In the genomic region with DNA sequence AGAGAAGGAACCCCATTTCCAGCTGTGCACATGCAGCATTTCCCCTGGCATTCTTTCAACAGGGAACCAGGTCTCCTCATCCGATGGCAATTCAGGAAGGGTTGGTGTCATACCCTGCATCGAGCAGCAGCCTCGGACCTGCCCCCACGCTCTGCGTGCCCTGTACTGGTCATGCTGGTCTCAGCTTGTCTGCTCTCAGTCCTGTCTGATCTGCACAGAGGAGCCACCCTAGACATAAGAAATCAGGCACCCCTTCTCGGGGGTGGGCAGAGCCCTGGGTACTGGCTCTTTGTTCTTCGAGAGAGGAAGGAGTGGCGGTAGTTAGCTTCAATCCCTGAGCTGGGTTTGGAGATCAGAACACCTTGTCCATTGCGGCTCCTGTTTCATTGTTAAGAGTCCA, we compare ENCODE assay signal across 18 cellular contexts.
DNase-seq lines count a peak whose midpoint lies in the region; ATAC-seq and TF ChIP-seq lines count a peak whose summit lies in the region.
"Had no signal": no experiment of that assay in that cellular context is flagged by ENCODE, and none has a peak within 500 bp of the region (broad histone marks: within the 10 kb centered on the region; RNA-seq: fewer than 3 reads in every experiment).

No MANE protein-coding gene starts in this region.

- no peak for TF ChIP-seq CTCF in WTC11 (IDR thresholded peaks at IDR 0.05)

- no peaks in the 10 kb centered on the region for H3K27me3 Mint-ChIP-seq in activated CD4-positive, alpha-beta T cell treated with anti-CD3 and anti-CD28 coated beads for 36 hours
- no peaks in the 10 kb centered on the region for H3K27me3 Mint-ChIP-seq in activated CD4-positive, alpha-beta T cell treated with anti-CD3 and anti-CD28 coated beads, Interleukin-2, amount 10 ng/mL, durations not matched to agents 24 days and 14 days
- peaks cover 12% of the 10 kb centered on the region for H3K27me3 Mint-ChIP-seq in WTC11 (ENCODE audit: low read depth)
- H3K27me3 Mint-ChIP-seq: B cell had no signal

- CTCF ChIA-PET in activated CD4-positive, alpha-beta T cell treated with anti-CD3 and anti-CD28 coated beads for 36 hours (lab: Charles Lee): interaction anchor here (0.7 to 1.5 kb wide), 2 partner anchors 102 to 482 kb away, joined by 3 to 5 read pairs; a partner anchor contains a TSS
- CTCF ChIA-PET in WTC11 (lab: Charles Lee): no interaction called here

- peak; percentile 47 for ATAC-seq in activated CD4-positive, alpha-beta T cell treated with anti-CD3 and anti-CD28 coated beads for 36 hours
- ATAC-seq in WTC11 (no peak), left colon (peak; percentile 19)
- peak; percentile 32 for ATAC-seq in stimulated activated naive CD8-positive, alpha-beta T cell treated with anti-CD3 and anti-CD28 coated beads, Interleukin-15, Interleukin-2, amounts not matched to agents 100 U/mL and 50 U/mL, for 24 hours

- H3K36me3 Mint-ChIP-seq in activated CD4-positive, alpha-beta T cell treated with anti-CD3 and anti-CD28 coated beads for 36 hours (ENCODE audit: low read depth): peaks cover 13% of the 10 kb centered on the region
- peaks cover 13% of the 10 kb centered on the region for H3K36me3 Mint-ChIP-seq in activated CD4-positive, alpha-beta T cell treated with anti-CD3 and anti-CD28 coated beads, Interleukin-2, amount 10 ng/mL, durations not matched to agents 24 days and 14 days (ENCODE audit: low read depth)
- peaks cover 19% of the 10 kb centered on the region for H3K36me3 Mint-ChIP-seq in WTC11

- H3K27ac Mint-ChIP-seq in activated CD4-positive, alpha-beta T cell treated with anti-CD3 and anti-CD28 coated beads for 36 hours: no peak overlapping the region
- H3K27ac Mint-ChIP-seq in activated CD4-positive, alpha-beta T cell treated with anti-CD3 and anti-CD28 coated beads, Interleukin-2, amount 10 ng/mL, durations not matched to agents 24 days and 14 days: no peak overlapping the region
- H3K27ac Mint-ChIP-seq in WTC11: no peak overlapping the region
- H3K27ac Mint-ChIP-seq: B cell had no signal

- no peak overlapping the region for H3K4me3 Mint-ChIP-seq in activated CD4-positive, alpha-beta T cell treated with anti-CD3 and anti-CD28 coated beads for 36 hours
- H3K4me3 Mint-ChIP-seq in activated CD4-positive, alpha-beta T cell treated with anti-CD3 and anti-CD28 coated beads, Interleukin-2, amount 10 ng/mL, durations not matched to agents 24 days and 14 days: no peak overlapping the region
- H3K4me3 Mint-ChIP-seq in WTC11: no peak overlapping the region
- H3K4me3 Mint-ChIP-seq: B cell had no signal

- intact Hi-C loops in activated CD4-positive, alpha-beta T cell treated with anti-CD3 and anti-CD28 coated beads for 36 hours (cut with DNase I, micrococcal nuclease): no loop called here
- intact Hi-C loops in activated CD4-positive, alpha-beta T cell treated with anti-CD3 and anti-CD28 coated beads, Interleukin-2, amount 10 ng/mL, durations not matched to agents 24 days and 14 days (cut with micrococcal nuclease): no loop called here
- intact Hi-C loops in left colon (cut with DNase I, micrococcal nuclease): no loop called here

- no peaks in the 10 kb centered on the region for H3K4me1 Mint-ChIP-seq in activated CD4-positive, alpha-beta T cell treated with anti-CD3 and anti-CD28 coated beads for 36 hours
- no peaks in the 10 kb centered on the region for H3K4me1 Mint-ChIP-seq in activated CD4-positive, alpha-beta T cell treated with anti-CD3 and anti-CD28 coated beads, Interleukin-2, amount 10 ng/mL, durations not matched to agents 24 days and 14 days
- peaks cover 15% of the 10 kb centered on the region for H3K4me1 Mint-ChIP-seq in WTC11
- H3K4me1 Mint-ChIP-seq: B cell had no signal

- no peak for DNase-seq in activated CD4-positive, alpha-beta T cell treated with anti-CD3 and anti-CD28 coated beads for 36 hours
- DNase-seq in activated CD4-positive, alpha-beta T cell treated with anti-CD3 and anti-CD28 coated beads, Interleukin-2, amount 10 ng/mL, durations not matched to agents 24 days and 14 days: no peak
- DNase-seq in WTC11 (ENCODE audit: low spot score): no peak
- DNase-seq in left colon: no peak
- DNase-seq in stimulated activated naive CD8-positive, alpha-beta T cell treated with anti-CD3 and anti-CD28 coated beads, Interleukin-15, Interleukin-2, amounts not matched to agents 100 U/mL and 50 U/mL, for 24 hours: no peak
- DNase-seq in SKM-1 treated with dmso at 0.1 percent for 144 hours (lab: John Stamatoyannopoulos, UW; ENCODE audit: unreplicated experiment): no peak
- no peak for DNase-seq in HT-29 (ENCODE audit: low spot score)
- no peak for DNase-seq in NCI-H187 (lab: John Stamatoyannopoulos, UW)
- DNase-seq: DMS79 treated with DMSO at 0.1 percent for 48 hours, KG1, NCI-H1048, NCI-H1436, NCI-H2081, NCI-H510A, NCI-H774, OCI-M1, SHP77 treated with DMSO at 0.1 percent for 48 hours had no signal

- POLR2A ChIA-PET in activated CD4-positive, alpha-beta T cell treated with anti-CD3 and anti-CD28 coated beads for 36 hours (lab: Charles Lee): no interaction called here
- POLR2A ChIA-PET in WTC11 (lab: Charles Lee): no interaction called here

- H3K9me3 Mint-ChIP-seq in activated CD4-positive, alpha-beta T cell treated with anti-CD3 and anti-CD28 coated beads for 36 hours (ENCODE audit: low read depth): peaks cover 3% of the 10 kb centered on the region
- H3K9me3 Mint-ChIP-seq in activated CD4-positive, alpha-beta T cell treated with anti-CD3 and anti-CD28 coated beads, Interleukin-2, amount 10 ng/mL, durations not matched to agents 24 days and 14 days: peaks cover 5% of the 10 kb centered on the region
- peaks cover 23% of the 10 kb centered on the region for H3K9me3 Mint-ChIP-seq in WTC11

TF ChIP-seq in WTC11, 78 proteins besides CTCF, POLR2A, EP300 and RAD21:
- TF ChIP-seq, protein P1, sequence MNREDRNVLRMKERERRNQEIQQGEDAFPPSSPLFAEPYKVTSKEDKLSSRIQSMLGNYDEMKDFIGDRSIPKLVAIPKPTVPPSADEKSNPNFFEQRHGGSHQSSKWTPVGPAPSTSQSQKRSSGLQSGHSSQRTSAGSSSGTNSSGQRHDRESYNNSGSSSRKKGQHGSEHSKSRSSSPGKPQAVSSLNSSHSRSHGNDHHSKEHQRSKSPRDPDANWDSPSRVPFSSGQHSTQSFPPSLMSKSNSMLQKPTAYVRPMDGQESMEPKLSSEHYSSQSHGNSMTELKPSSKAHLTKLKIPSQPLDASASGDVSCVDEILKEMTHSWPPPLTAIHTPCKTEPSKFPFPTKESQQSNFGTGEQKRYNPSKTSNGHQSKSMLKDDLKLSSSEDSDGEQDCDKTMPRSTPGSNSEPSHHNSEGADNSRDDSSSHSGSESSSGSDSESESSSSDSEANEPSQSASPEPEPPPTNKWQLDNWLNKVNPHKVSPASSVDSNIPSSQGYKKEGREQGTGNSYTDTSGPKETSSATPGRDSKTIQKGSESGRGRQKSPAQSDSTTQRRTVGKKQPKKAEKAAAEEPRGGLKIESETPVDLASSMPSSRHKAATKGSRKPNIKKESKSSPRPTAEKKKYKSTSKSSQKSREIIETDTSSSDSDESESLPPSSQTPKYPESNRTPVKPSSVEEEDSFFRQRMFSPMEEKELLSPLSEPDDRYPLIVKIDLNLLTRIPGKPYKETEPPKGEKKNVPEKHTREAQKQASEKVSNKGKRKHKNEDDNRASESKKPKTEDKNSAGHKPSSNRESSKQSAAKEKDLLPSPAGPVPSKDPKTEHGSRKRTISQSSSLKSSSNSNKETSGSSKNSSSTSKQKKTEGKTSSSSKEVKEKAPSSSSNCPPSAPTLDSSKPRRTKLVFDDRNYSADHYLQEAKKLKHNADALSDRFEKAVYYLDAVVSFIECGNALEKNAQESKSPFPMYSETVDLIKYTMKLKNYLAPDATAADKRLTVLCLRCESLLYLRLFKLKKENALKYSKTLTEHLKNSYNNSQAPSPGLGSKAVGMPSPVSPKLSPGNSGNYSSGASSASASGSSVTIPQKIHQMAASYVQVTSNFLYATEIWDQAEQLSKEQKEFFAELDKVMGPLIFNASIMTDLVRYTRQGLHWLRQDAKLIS (CRISPR knock-in tag; IDR thresholded peaks at IDR 0.05; ENCODE audit: borderline replicate concordance): no peak
- TF ChIP-seq SOX15 (CRISPR knock-in tag; IDR thresholded peaks at IDR 0.05) (no peak), RORB (CRISPR knock-in tag; IDR thresholded peaks at IDR 0.05) (no peak), ZNF317 (CRISPR knock-in tag; IDR thresholded peaks at IDR 0.05; ENCODE audit: borderline replicate concordance, low read depth) (0 out of 2 replicates have a peak, but pooled peaks have one; percentile 2), NFE2L1 (CRISPR knock-in tag; IDR thresholded peaks at IDR 0.05) (no peak)
- TF ChIP-seq, protein P2, sequence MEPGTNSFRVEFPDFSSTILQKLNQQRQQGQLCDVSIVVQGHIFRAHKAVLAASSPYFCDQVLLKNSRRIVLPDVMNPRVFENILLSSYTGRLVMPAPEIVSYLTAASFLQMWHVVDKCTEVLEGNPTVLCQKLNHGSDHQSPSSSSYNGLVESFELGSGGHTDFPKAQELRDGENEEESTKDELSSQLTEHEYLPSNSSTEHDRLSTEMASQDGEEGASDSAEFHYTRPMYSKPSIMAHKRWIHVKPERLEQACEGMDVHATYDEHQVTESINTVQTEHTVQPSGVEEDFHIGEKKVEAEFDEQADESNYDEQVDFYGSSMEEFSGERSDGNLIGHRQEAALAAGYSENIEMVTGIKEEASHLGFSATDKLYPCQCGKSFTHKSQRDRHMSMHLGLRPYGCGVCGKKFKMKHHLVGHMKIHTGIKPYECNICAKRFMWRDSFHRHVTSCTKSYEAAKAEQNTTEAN (CRISPR knock-in tag; IDR thresholded peaks at IDR 0.05): no peak
TF ChIP-seq in WTC11: peak in this region for 1.
